Comparison of ENCODE assay signal across 10 cellular contexts in the genomic region with DNA sequence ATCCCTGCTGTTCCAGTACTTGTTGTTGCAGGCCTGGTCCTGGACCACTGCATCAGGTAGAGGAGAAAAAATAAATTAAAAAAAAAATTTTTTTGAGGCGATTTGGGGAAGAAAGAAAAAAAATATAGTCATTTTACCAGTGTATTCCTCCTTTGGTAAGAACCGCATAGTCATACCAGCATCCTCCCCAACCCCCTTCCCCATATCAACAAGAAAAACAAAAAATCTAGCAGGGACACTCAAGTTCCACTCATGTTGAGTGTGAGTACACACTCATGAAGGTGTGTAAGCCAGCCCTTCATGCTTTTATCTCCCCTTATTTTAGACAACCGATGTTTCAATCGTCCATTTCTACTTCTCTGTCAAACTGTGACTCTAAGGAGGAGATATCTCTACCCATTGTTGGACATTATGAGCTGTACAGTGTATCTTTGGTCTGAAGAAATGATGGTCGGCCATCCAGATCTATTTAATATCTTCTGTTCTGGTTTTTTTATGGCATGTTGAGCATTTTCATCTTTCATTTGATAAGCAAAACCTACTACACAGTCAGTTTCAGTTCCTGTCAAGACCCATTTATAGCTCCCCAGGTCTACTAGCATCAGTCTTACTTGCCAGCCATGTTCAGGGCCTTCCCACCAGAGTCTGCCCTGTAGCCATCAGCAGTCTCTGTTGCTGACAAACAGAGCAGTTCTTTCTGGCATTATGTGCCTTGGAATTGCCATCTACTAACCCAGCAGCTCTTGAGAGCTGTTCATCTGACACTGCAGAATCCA. TPM values are rescaled to one million over a fixed set of nuclear protein-coding genes. Genes with fewer than 3 reads are reported as not detected.
A peak's percentile ranks its signal among the peaks of the same experiment; 100 is the strongest.
DNase-seq lines count a peak whose midpoint lies in the region; ATAC-seq, FAIRE-seq and TF ChIP-seq lines count a peak whose summit lies in the region.
"Had no signal": no experiment of that assay in that cellular context is flagged by ENCODE, and none has a peak within 500 bp of the region (broad histone marks: within the 10 kb centered on the region; RNA-seq: fewer than 3 reads in every experiment).

No MANE protein-coding gene starts in this region.

- peak; percentile 72 for FAIRE-seq in GM19239 (lab: Jason Lieb, UNC)

- intact Hi-C loops in Right ventricle myocardium inferior (cut with DNase I) = no loop called here

- ATAC-seq in HG02763 (IDR thresholded peaks at IDR 0.05; ENCODE audit: unreplicated experiment) (peak; percentile 89), HG03571 (IDR thresholded peaks at IDR 0.05; ENCODE audit: unreplicated experiment) (peak; percentile 92), Right ventricle myocardium inferior (no peak)
- ATAC-seq: HCT116 had no signal

- H3K4me3 ChIP-seq in GM12864 (ENCODE audit: low read depth, low read length) = no peak overlapping the region

- no peak for TF ChIP-seq CTCF in GM12864 (IDR thresholded peaks at IDR 0.05; ENCODE audit: low read depth, low read length, missing control alignments)

- DNase-seq in GM12864 (ENCODE audit: low read depth) = peak; percentile 57
- no peak for DNase-seq in GM19239 (ENCODE audit: insufficient read length, low spot score)
- no peak for DNase-seq in Right ventricle myocardium inferior (ENCODE audit: missing footprints)
- no peak for DNase-seq in AG08396 (ENCODE audit: low spot score)
- no peak for DNase-seq in NK-92 treated with Interleukin-12 subunit alpha and Interleukin-12 subunit beta, amount 100 ng/mL, for 24 hours (lab: John Stamatoyannopoulos, UW)
- DNase-seq in amygdala (lab: John Stamatoyannopoulos, UW) = no peak
- DNase-seq: activated effector memory CD4-positive, alpha-beta T cell treated with anti-CD3 and anti-CD28 coated beads, Interleukin-2, amount 50 U/mL, for 16 hours had no signal

RNA-seq across cellular contexts. Expression of a gene that starts 20.0 kb away (rescaled TPM):
- 48.1 TPM for total RNA-seq in Right ventricle myocardium inferior

RNA-seq across cellular contexts. Expression of a gene that starts 20.6 kb away (rescaled TPM):
- total RNA-seq in Right ventricle myocardium inferior = 12.8 TPM

RNA-seq across cellular contexts. Expression of a gene that starts 37.6 kb away (rescaled TPM):
- total RNA-seq in Right ventricle myocardium inferior = 0.38 TPM
